In the genomic region with DNA sequence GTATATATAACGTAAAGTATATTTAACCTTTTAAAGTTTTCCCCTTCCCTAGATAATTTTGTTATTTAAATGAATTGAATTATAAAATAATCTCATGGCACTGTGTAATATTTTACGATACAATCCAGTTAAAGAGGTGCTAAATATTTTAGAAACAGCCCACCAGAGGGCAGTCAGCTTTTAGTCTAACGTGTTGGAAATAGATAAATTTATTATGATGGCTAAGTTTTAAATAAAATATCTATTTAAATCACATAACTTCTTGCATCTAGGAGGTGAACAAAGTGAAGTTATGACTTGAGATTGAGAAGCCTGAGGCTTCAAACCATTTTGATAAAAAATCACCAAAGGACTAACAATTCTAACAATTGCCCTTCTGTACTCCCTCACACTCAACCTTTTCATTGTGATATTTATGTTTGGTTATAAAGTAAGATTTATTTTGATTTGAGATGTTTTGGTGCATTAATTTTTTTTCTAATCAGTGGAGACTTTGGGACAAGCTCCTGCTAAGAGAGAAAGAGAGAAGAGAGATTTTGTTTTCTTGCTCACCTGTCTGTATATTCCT, we compare ENCODE assay signal across 8 cellular contexts.
DNase-seq lines count a peak whose midpoint lies in the region; ATAC-seq and TF ChIP-seq lines count a peak whose summit lies in the region.

No MANE protein-coding gene starts in this region.

- no peaks in the 10 kb centered on the region for H3K9me3 Mint-ChIP-seq in CD8-positive, alpha-beta memory T cell
- no peaks in the 10 kb centered on the region for H3K9me3 Mint-ChIP-seq in GM23338

- H3K27ac ChIP-seq in CD8-positive, alpha-beta memory T cell (ENCODE audit: low read depth, low read length) = no peak overlapping the region
- H3K27ac ChIP-seq in GM23338 (ENCODE audit: low read depth) = no peak overlapping the region

- H3K27me3 Mint-ChIP-seq in CD8-positive, alpha-beta memory T cell = peaks cover 20 to 47% of the 10 kb centered on the region in 2 donors
- peaks cover 4% of the 10 kb centered on the region for H3K27me3 Mint-ChIP-seq in GM23338 (ENCODE audit: insufficient read depth, low read depth, poor library complexity)

- no peak overlapping the region for H3K27ac Mint-ChIP-seq in CD8-positive, alpha-beta memory T cell
- H3K27ac Mint-ChIP-seq in GM23338 = no peak overlapping the region

- H3K4me2 ChIP-seq in GM23338 = no peak overlapping the region

- no peaks in the 10 kb centered on the region for H3K36me3 ChIP-seq in CD8-positive, alpha-beta memory T cell (ENCODE audit: insufficient read depth, low read length)
- H3K36me3 ChIP-seq in GM23338 (ENCODE audit: insufficient read depth) = no peaks in the 10 kb centered on the region

- no peak overlapping the region for H2AFZ ChIP-seq in GM23338

- H3K36me3 Mint-ChIP-seq in CD8-positive, alpha-beta memory T cell = no peaks in the 10 kb centered on the region
- H3K36me3 Mint-ChIP-seq in GM23338 (ENCODE audit: low read depth) = no peaks in the 10 kb centered on the region

- no peaks in the 10 kb centered on the region for H3K4me1 ChIP-seq in CD8-positive, alpha-beta memory T cell (ENCODE audit: insufficient read depth, low read length)
- peaks cover 43% of the 10 kb centered on the region for H3K4me1 ChIP-seq in GM23338 (ENCODE audit: insufficient read depth)

- no peaks in the 10 kb centered on the region for H4K20me1 ChIP-seq in GM23338 (replicated peaks; ENCODE audit: insufficient read depth)

- H3K9me2 ChIP-seq in GM23338 (ENCODE audit: insufficient read depth) = no peaks in the 10 kb centered on the region

- peaks cover 1 to 14% (median 6%) of the 10 kb centered on the region in 3 donors for H3K4me1 Mint-ChIP-seq in CD8-positive, alpha-beta memory T cell
- H3K4me1 Mint-ChIP-seq in GM23338 = peaks cover 47% of the 10 kb centered on the region

- H3K27me3 ChIP-seq in CD8-positive, alpha-beta memory T cell (ENCODE audit: insufficient read depth, low read length, poor library complexity, severe bottlenecking) = peaks cover 21% of the 10 kb centered on the region
- no peaks in the 10 kb centered on the region for H3K27me3 ChIP-seq in GM23338 (ENCODE audit: insufficient read depth)

- H3K79me2 ChIP-seq in GM23338 (replicated peaks; ENCODE audit: insufficient read depth) = no peaks in the 10 kb centered on the region

- TF ChIP-seq CTCF in GM23338 (conservative IDR thresholded peaks at IDR 0.05; ENCODE audit: low read depth in 2 of 2) = peak; percentile 52 to 72
- TF ChIP-seq CTCF in cardiac fibroblast (IDR thresholded peaks at IDR 0.05; ENCODE audit: low read depth, low read length) = peak; percentile 36

- DNase-seq in CD8-positive, alpha-beta memory T cell = peak in 3 of 5 donors; percentile 3 to 20 (median 19)
- DNase-seq in GM23338 (ENCODE audit: low spot score) = peak; percentile 58
- DNase-seq in NCI-H748 (lab: John Stamatoyannopoulos, UW; ENCODE audit: unreplicated experiment) = peak; percentile 76
- peak; percentile 58 to 73 for DNase-seq in cardiac fibroblast (ENCODE audit: low read depth in 2 of 2)
- peak; percentile 14 for DNase-seq in mucosa of gallbladder (ENCODE audit: low spot score)

- H3K4me3 Mint-ChIP-seq in CD8-positive, alpha-beta memory T cell = no peak overlapping the region
- H3K4me3 Mint-ChIP-seq in GM23338 = no peak overlapping the region

- ATAC-seq in GM23338 = no peak
- no peak for ATAC-seq in GM21447 (IDR thresholded peaks at IDR 0.05; ENCODE audit: unreplicated experiment)
- ATAC-seq in GM18858 (IDR thresholded peaks at IDR 0.05; ENCODE audit: unreplicated experiment) = no peak
- ATAC-seq in GM21423 (IDR thresholded peaks at IDR 0.05; ENCODE audit: unreplicated experiment) = no peak

- no peak overlapping the region for H3K4me3 ChIP-seq in CD8-positive, alpha-beta memory T cell (ENCODE audit: low read length)
- H3K4me3 ChIP-seq in GM23338 (no peak overlapping the region), cardiac fibroblast (replicated peaks in 1 of 2; ENCODE audit: low read depth in 2 of 2, low read length in 2 of 2) (no peak overlapping the region)

- POLR2A ChIA-PET in CD8-positive, alpha-beta memory T cell (lab: Charles Lee) = no interaction called here

- CTCF ChIA-PET in CD8-positive, alpha-beta memory T cell (lab: Charles Lee) = interaction anchor here (1.3 to 2.0 kb wide), 4 partner anchors 245 to 746 kb away, joined by 3 to 5 read pairs (median 4); no protein-coding TSS in a partner anchor

- no peaks in the 10 kb centered on the region for H3F3A ChIP-seq in GM23338 (replicated peaks; ENCODE audit: low read depth)

- no peaks in the 10 kb centered on the region for H3K9me3 ChIP-seq in CD8-positive, alpha-beta memory T cell (ENCODE audit: low read length)

TF ChIP-seq in GM23338, 12 proteins besides CTCF, POLR2A, EP300 and RAD21 (continues in another document):
- TF ChIP-seq STAT1 (IDR thresholded peaks at IDR 0.05; ENCODE audit: unreplicated experiment) (no peak), ZNF114 (CRISPR knock-in tag; IDR thresholded peaks at IDR 0.05) (no peak), EZH2phosphoT487 (IDR thresholded peaks at IDR 0.05; ENCODE audit: unreplicated experiment) (no peak), POLR2AphosphoS5 (IDR thresholded peaks at IDR 0.05; ENCODE audit: low read depth) (no peak), CREB1 (CRISPR knock-in tag; IDR thresholded peaks at IDR 0.05; ENCODE audit: low read depth) (no peak), NANOG (IDR thresholded peaks at IDR 0.05; ENCODE audit: borderline replicate concordance) (no peak)
- TF ChIP-seq, protein P1, sequence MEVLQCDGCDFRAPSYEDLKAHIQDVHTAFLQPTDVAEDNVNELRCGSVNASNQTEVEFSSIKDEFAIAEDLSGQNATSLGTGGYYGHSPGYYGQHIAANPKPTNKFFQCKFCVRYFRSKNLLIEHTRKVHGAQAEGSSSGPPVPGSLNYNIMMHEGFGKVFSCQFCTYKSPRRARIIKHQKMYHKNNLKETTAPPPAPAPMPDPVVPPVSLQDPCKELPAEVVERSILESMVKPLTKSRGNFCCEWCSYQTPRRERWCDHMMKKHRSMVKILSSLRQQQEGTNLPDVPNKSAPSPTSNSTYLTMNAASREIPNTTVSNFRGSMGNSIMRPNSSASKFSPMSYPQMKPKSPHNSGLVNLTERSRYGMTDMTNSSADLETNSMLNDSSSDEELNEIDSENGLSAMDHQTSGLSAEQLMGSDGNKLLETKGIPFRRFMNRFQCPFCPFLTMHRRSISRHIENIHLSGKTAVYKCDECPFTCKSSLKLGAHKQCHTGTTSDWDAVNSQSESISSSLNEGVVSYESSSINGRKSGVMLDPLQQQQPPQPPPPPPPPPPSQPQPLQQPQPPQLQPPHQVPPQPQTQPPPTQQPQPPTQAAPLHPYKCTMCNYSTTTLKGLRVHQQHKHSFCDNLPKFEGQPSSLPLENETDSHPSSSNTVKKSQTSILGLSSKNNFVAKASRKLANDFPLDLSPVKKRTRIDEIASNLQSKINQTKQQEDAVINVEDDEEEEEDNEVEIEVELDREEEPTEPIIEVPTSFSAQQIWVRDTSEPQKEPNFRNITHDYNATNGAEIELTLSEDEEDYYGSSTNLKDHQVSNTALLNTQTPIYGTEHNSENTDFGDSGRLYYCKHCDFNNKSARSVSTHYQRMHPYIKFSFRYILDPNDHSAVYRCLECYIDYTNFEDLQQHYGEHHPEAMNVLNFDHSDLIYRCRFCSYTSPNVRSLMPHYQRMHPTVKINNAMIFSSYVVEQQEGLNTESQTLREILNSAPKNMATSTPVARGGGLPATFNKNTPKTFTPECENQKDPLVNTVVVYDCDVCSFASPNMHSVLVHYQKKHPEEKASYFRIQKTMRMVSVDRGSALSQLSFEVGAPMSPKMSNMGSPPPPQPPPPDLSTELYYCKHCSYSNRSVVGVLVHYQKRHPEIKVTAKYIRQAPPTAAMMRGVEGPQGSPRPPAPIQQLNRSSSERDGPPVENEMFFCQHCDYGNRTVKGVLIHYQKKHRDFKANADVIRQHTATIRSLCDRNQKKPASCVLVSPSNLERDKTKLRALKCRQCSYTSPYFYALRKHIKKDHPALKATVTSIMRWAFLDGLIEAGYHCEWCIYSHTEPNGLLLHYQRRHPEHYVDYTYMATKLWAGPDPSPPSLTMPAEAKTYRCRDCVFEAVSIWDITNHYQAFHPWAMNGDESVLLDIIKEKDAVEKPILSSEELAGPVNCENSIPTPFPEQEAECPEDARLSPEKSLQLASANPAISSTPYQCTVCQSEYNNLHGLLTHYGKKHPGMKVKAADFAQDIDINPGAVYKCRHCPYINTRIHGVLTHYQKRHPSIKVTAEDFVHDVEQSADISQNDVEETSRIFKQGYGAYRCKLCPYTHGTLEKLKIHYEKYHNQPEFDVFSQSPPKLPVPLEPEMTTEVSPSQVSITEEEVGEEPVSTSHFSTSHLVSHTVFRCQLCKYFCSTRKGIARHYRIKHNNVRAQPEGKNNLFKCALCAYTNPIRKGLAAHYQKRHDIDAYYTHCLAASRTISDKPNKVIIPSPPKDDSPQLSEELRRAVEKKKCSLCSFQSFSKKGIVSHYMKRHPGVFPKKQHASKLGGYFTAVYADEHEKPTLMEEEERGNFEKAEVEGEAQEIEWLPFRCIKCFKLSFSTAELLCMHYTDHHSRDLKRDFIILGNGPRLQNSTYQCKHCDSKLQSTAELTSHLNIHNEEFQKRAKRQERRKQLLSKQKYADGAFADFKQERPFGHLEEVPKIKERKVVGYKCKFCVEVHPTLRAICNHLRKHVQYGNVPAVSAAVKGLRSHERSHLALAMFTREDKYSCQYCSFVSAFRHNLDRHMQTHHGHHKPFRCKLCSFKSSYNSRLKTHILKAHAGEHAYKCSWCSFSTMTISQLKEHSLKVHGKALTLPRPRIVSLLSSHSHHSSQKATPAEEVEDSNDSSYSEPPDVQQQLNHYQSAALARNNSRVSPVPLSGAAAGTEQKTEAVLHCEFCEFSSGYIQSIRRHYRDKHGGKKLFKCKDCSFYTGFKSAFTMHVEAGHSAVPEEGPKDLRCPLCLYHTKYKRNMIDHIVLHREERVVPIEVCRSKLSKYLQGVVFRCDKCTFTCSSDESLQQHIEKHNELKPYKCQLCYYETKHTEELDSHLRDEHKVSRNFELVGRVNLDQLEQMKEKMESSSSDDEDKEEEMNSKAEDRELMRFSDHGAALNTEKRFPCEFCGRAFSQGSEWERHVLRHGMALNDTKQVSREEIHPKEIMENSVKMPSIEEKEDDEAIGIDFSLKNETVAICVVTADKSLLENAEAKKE (CRISPR knock-in tag; IDR thresholded peaks at IDR 0.05) = no peak
- TF ChIP-seq, protein P2, sequence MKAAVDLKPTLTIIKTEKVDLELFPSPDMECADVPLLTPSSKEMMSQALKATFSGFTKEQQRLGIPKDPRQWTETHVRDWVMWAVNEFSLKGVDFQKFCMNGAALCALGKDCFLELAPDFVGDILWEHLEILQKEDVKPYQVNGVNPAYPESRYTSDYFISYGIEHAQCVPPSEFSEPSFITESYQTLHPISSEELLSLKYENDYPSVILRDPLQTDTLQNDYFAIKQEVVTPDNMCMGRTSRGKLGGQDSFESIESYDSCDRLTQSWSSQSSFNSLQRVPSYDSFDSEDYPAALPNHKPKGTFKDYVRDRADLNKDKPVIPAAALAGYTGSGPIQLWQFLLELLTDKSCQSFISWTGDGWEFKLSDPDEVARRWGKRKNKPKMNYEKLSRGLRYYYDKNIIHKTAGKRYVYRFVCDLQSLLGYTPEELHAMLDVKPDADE (IDR thresholded peaks at IDR 0.05) = no peak

Comparison
In these comparisons a context has a peak if more than half of its experiments do, and no peak if none do; other contexts are left out.
1. DNase-seq: peak in every context shown above with its lines; median percentile 76 in NCI-H748; 66 in cardiac fibroblast; 58 in GM23338; 19 in CD8-positive, alpha-beta memory T cell; 14 in mucosa of gallbladder.